Comparison of ENCODE assay signal across 20 cellular contexts in genomic region chr1:41843378-41843777, GRCh38.
DNase-seq lines count a peak whose midpoint lies in the region; ATAC-seq lines count a peak whose summit lies in the region.
"Had no signal": no experiment of that assay in that cellular context is flagged by ENCODE, and none has a peak within 500 bp of the region (broad histone marks: within the 10 kb centered on the region; RNA-seq: fewer than 3 reads in every experiment).

No MANE protein-coding gene starts in this region.

- H3K4me1 Mint-ChIP-seq in memory B cell: peaks cover 4% of the 10 kb centered on the region
- peaks cover 10 to 25% (median 15%) of the 10 kb centered on the region in 4 donors for H3K4me1 Mint-ChIP-seq in CD4-positive, alpha-beta memory T cell

- H3K36me3 Mint-ChIP-seq in memory B cell: no peaks in the 10 kb centered on the region
- peaks cover 8 to 13% of the 10 kb centered on the region in 2 donors for H3K36me3 Mint-ChIP-seq in CD4-positive, alpha-beta memory T cell

- no peak overlapping the region for H3K4me3 Mint-ChIP-seq in memory B cell
- H3K4me3 Mint-ChIP-seq in CD4-positive, alpha-beta memory T cell: no peak overlapping the region
- H3K4me3 Mint-ChIP-seq: activated naive CD8-positive, alpha-beta T cell treated with anti-CD3 and anti-CD28 coated beads, Interleukin-2, amount 10 ng/mL, durations not matched to agents 7 days and 5 days had no signal

- no peak overlapping the region for H3K4me3 ChIP-seq in CD4-positive, alpha-beta memory T cell (ENCODE audit: low read length in 2 of 2)

- DNase-seq in CD1c-positive myeloid dendritic cell (ENCODE audit: extremely low spot score) (peak; percentile 7), NOMO-1 treated with DMSO at 0.1 percent for 48 hours (lab: John Stamatoyannopoulos, UW; ENCODE audit: unreplicated experiment) (peak; percentile 14), dedifferentiated amniotic fluid mesenchymal stem cell (ENCODE audit: extremely low spot score) (peak; percentile 63), memory B cell (ENCODE audit: low spot score in 2 of 2) (no peak), G401 (ENCODE audit: low spot score) (no peak), NCI-H510A (lab: John Stamatoyannopoulos, UW) (no peak)
- no peak for DNase-seq in CD4-positive, alpha-beta memory T cell
- no peak for DNase-seq in activated naive CD4-positive, alpha-beta T cell (lab: John Stamatoyannopoulos, UW)
- DNase-seq: activated CD4-positive, alpha-beta T cell treated with anti-CD3 and anti-CD28 coated beads for 1 hour; activated CD8-positive, alpha-beta memory T cell treated with anti-CD3 and anti-CD28 coated beads, Interleukin-2, amount 50 U/mL, for 48 hours; activated naive CD8-positive, alpha-beta T cell treated with anti-CD3 and anti-CD28 coated beads, Interleukin-2, amount 10 ng/mL, durations not matched to agents 7 days and 5 days; DMS79; islet precursor cell; NCI-H1048; NCI-H446 treated with DMSO at 0.1 percent for 48 hours; stimulated activated CD4-positive, alpha-beta T cell treated with anti-CD3 and anti-CD28 coated beads, Interleukin-1b, Interleukin-23, amount 100 ng/mL, for 48 hours; stimulated activated CD8-positive, alpha-beta memory T cell treated with anti-CD3 and anti-CD28 coated beads, Interleukin-4, amount 100 ng/mL, for 48 hours; T-helper 1 cell; trophoblast cell had no signal

- POLR2A ChIA-PET in CD4-positive, alpha-beta memory T cell (lab: Charles Lee; ENCODE audit: partially characterized antibody): no interaction called here

- no peaks in the 10 kb centered on the region for H3K36me3 ChIP-seq in CD4-positive, alpha-beta memory T cell (ENCODE audit: insufficient read depth, low read length)

- H3K27ac ChIP-seq in CD4-positive, alpha-beta memory T cell (ENCODE audit: low read depth, low read length): no peak overlapping the region

- no peaks in the 10 kb centered on the region for H3K27me3 ChIP-seq in CD4-positive, alpha-beta memory T cell (ENCODE audit: insufficient read depth, low read length)

- peak overlapping the region; percentile 43 for H3K27ac Mint-ChIP-seq in memory B cell
- H3K27ac Mint-ChIP-seq in CD4-positive, alpha-beta memory T cell: no peak overlapping the region
- H3K27ac Mint-ChIP-seq: activated naive CD8-positive, alpha-beta T cell treated with anti-CD3 and anti-CD28 coated beads, Interleukin-2, amount 10 ng/mL, durations not matched to agents 7 days and 5 days had no signal

- CTCF ChIA-PET in CD4-positive, alpha-beta memory T cell (lab: Charles Lee; ENCODE audit: partially characterized antibody): interaction anchor here (2.1 kb wide), 1 partner anchor 331 kb away, joined by 8 read pairs; no protein-coding TSS in a partner anchor

- no peak for ATAC-seq in memory B cell (ENCODE audit: low read depth)
- ATAC-seq: Panc1 had no signal

- no peaks in the 10 kb centered on the region for H3K9me3 ChIP-seq in CD4-positive, alpha-beta memory T cell (ENCODE audit: control insufficient read depth in 1 of 2, low read length in 2 of 2)

- in situ Hi-C loops in G401 (cut with HindIII; ENCODE audit: low sequenced_read_pairs): no loop called here

- no peaks in the 10 kb centered on the region for H3K4me1 ChIP-seq in CD4-positive, alpha-beta memory T cell (ENCODE audit: insufficient read depth, low read length)

- peaks cover under 1% of the 10 kb centered on the region for H3K27me3 Mint-ChIP-seq in memory B cell
- H3K27me3 Mint-ChIP-seq in CD4-positive, alpha-beta memory T cell: no peaks in the 10 kb centered on the region
- H3K27me3 Mint-ChIP-seq: activated naive CD8-positive, alpha-beta T cell treated with anti-CD3 and anti-CD28 coated beads, Interleukin-2, amount 10 ng/mL, durations not matched to agents 7 days and 5 days had no signal

- intact Hi-C loops in CD4-positive, alpha-beta memory T cell (cut with micrococcal nuclease): no loop called here

- H3K9me3 Mint-ChIP-seq in memory B cell: no peaks in the 10 kb centered on the region
- H3K9me3 Mint-ChIP-seq in CD4-positive, alpha-beta memory T cell: no peaks in the 10 kb centered on the region
- H3K9me3 Mint-ChIP-seq: activated naive CD8-positive, alpha-beta T cell treated with anti-CD3 and anti-CD28 coated beads, Interleukin-2, amount 10 ng/mL, durations not matched to agents 7 days and 5 days had no signal

Comparison
In these comparisons a context has a peak if more than half of its experiments do, and no peak if none do; other contexts are left out.
1. DNase-seq: peak in CD1c-positive myeloid dendritic cell (single experiment), NOMO-1 treated with DMSO at 0.1 percent for 48 hours (single experiment) and dedifferentiated amniotic fluid mesenchymal stem cell (single experiment); none in memory B cell (0 of 2), CD4-positive, alpha-beta memory T cell (0 of 5), activated naive CD4-positive, alpha-beta T cell (0 of 4), G401 (single experiment) and NCI-H510A (single experiment).